2 cellular contexts compared by ENCODE assay signal in the genomic region with DNA sequence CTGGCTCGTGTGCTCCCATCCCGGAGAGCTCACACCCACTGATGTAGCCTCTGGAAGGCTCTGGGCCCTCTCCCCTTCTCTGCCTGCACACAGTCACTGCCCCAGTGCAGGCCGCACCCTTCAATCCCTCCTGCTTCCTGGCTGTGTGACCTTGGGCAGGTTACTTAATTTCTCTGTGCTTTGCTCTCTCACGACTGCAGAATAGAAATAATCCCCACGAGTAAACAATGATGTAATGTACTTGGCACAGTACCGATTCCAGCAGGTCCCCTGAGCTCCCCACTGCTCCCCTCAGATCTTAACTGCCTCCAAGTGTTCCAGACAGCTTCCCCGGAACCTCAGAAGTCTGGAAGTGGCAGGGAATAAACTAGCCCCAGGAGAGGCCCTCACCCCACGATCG.
TF ChIP-seq lines count a peak whose summit lies in the region.

No MANE protein-coding gene starts in this region.

TF ChIP-seq in GM23338, 12 proteins besides CTCF, POLR2A, EP300 and RAD21 (continues in another document):
- TF ChIP-seq, protein P1, sequence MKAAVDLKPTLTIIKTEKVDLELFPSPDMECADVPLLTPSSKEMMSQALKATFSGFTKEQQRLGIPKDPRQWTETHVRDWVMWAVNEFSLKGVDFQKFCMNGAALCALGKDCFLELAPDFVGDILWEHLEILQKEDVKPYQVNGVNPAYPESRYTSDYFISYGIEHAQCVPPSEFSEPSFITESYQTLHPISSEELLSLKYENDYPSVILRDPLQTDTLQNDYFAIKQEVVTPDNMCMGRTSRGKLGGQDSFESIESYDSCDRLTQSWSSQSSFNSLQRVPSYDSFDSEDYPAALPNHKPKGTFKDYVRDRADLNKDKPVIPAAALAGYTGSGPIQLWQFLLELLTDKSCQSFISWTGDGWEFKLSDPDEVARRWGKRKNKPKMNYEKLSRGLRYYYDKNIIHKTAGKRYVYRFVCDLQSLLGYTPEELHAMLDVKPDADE (IDR thresholded peaks at IDR 0.05): no peak
- TF ChIP-seq STAT1 (IDR thresholded peaks at IDR 0.05; ENCODE audit: unreplicated experiment): no peak
- no peak for TF ChIP-seq POLR2AphosphoS5 (IDR thresholded peaks at IDR 0.05; ENCODE audit: low read depth)
- TF ChIP-seq ZNF331 (CRISPR knock-in tag; IDR thresholded peaks at IDR 0.05; ENCODE audit: low read depth): no peak
- TF ChIP-seq EZH2 (IDR thresholded peaks at IDR 0.05; ENCODE audit: low read depth, unreplicated experiment): no peak
- TF ChIP-seq NANOG (IDR thresholded peaks at IDR 0.05; ENCODE audit: borderline replicate concordance): no peak
- TF ChIP-seq JUNB (IDR thresholded peaks at IDR 0.05; ENCODE audit: unreplicated experiment): no peak
- TF ChIP-seq ZNF114 (CRISPR knock-in tag; IDR thresholded peaks at IDR 0.05): no peak
- TF ChIP-seq, protein P2, sequence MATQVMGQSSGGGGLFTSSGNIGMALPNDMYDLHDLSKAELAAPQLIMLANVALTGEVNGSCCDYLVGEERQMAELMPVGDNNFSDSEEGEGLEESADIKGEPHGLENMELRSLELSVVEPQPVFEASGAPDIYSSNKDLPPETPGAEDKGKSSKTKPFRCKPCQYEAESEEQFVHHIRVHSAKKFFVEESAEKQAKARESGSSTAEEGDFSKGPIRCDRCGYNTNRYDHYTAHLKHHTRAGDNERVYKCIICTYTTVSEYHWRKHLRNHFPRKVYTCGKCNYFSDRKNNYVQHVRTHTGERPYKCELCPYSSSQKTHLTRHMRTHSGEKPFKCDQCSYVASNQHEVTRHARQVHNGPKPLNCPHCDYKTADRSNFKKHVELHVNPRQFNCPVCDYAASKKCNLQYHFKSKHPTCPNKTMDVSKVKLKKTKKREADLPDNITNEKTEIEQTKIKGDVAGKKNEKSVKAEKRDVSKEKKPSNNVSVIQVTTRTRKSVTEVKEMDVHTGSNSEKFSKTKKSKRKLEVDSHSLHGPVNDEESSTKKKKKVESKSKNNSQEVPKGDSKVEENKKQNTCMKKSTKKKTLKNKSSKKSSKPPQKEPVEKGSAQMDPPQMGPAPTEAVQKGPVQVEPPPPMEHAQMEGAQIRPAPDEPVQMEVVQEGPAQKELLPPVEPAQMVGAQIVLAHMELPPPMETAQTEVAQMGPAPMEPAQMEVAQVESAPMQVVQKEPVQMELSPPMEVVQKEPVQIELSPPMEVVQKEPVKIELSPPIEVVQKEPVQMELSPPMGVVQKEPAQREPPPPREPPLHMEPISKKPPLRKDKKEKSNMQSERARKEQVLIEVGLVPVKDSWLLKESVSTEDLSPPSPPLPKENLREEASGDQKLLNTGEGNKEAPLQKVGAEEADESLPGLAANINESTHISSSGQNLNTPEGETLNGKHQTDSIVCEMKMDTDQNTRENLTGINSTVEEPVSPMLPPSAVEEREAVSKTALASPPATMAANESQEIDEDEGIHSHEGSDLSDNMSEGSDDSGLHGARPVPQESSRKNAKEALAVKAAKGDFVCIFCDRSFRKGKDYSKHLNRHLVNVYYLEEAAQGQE (IDR thresholded peaks at IDR 0.05; ENCODE audit: unreplicated experiment): no peak
- TF ChIP-seq, protein P3, sequence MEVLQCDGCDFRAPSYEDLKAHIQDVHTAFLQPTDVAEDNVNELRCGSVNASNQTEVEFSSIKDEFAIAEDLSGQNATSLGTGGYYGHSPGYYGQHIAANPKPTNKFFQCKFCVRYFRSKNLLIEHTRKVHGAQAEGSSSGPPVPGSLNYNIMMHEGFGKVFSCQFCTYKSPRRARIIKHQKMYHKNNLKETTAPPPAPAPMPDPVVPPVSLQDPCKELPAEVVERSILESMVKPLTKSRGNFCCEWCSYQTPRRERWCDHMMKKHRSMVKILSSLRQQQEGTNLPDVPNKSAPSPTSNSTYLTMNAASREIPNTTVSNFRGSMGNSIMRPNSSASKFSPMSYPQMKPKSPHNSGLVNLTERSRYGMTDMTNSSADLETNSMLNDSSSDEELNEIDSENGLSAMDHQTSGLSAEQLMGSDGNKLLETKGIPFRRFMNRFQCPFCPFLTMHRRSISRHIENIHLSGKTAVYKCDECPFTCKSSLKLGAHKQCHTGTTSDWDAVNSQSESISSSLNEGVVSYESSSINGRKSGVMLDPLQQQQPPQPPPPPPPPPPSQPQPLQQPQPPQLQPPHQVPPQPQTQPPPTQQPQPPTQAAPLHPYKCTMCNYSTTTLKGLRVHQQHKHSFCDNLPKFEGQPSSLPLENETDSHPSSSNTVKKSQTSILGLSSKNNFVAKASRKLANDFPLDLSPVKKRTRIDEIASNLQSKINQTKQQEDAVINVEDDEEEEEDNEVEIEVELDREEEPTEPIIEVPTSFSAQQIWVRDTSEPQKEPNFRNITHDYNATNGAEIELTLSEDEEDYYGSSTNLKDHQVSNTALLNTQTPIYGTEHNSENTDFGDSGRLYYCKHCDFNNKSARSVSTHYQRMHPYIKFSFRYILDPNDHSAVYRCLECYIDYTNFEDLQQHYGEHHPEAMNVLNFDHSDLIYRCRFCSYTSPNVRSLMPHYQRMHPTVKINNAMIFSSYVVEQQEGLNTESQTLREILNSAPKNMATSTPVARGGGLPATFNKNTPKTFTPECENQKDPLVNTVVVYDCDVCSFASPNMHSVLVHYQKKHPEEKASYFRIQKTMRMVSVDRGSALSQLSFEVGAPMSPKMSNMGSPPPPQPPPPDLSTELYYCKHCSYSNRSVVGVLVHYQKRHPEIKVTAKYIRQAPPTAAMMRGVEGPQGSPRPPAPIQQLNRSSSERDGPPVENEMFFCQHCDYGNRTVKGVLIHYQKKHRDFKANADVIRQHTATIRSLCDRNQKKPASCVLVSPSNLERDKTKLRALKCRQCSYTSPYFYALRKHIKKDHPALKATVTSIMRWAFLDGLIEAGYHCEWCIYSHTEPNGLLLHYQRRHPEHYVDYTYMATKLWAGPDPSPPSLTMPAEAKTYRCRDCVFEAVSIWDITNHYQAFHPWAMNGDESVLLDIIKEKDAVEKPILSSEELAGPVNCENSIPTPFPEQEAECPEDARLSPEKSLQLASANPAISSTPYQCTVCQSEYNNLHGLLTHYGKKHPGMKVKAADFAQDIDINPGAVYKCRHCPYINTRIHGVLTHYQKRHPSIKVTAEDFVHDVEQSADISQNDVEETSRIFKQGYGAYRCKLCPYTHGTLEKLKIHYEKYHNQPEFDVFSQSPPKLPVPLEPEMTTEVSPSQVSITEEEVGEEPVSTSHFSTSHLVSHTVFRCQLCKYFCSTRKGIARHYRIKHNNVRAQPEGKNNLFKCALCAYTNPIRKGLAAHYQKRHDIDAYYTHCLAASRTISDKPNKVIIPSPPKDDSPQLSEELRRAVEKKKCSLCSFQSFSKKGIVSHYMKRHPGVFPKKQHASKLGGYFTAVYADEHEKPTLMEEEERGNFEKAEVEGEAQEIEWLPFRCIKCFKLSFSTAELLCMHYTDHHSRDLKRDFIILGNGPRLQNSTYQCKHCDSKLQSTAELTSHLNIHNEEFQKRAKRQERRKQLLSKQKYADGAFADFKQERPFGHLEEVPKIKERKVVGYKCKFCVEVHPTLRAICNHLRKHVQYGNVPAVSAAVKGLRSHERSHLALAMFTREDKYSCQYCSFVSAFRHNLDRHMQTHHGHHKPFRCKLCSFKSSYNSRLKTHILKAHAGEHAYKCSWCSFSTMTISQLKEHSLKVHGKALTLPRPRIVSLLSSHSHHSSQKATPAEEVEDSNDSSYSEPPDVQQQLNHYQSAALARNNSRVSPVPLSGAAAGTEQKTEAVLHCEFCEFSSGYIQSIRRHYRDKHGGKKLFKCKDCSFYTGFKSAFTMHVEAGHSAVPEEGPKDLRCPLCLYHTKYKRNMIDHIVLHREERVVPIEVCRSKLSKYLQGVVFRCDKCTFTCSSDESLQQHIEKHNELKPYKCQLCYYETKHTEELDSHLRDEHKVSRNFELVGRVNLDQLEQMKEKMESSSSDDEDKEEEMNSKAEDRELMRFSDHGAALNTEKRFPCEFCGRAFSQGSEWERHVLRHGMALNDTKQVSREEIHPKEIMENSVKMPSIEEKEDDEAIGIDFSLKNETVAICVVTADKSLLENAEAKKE (CRISPR knock-in tag; IDR thresholded peaks at IDR 0.05): no peak

TF ChIP-seq in K562, 482 proteins besides CTCF, POLR2A, EP300 and RAD21:
- TF ChIP-seq, protein P4, sequence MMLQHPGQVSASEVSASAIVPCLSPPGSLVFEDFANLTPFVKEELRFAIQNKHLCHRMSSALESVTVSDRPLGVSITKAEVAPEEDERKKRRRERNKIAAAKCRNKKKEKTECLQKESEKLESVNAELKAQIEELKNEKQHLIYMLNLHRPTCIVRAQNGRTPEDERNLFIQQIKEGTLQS (IDR thresholded peaks at IDR 0.05): 0 out of 2 replicates have a peak, but pooled peaks have one; percentile 9
- TF ChIP-seq, protein P4 (CRISPR knock-in tag; conservative IDR thresholded peaks at IDR 0.05): no peak
- no peak for TF ChIP-seq GATAD2B (IDR thresholded peaks at IDR 0.05; ENCODE audit: borderline replicate concordance)
- TF ChIP-seq KLF6 (CRISPR knock-in tag; IDR thresholded peaks at IDR 0.05; ENCODE audit: borderline replicate concordance): no peak
- peak; percentile 66 for TF ChIP-seq ZFP36 (IDR thresholded peaks at IDR 0.05; ENCODE audit: low read depth, low read length, partially characterized antibody)
- TF ChIP-seq, protein P5, sequence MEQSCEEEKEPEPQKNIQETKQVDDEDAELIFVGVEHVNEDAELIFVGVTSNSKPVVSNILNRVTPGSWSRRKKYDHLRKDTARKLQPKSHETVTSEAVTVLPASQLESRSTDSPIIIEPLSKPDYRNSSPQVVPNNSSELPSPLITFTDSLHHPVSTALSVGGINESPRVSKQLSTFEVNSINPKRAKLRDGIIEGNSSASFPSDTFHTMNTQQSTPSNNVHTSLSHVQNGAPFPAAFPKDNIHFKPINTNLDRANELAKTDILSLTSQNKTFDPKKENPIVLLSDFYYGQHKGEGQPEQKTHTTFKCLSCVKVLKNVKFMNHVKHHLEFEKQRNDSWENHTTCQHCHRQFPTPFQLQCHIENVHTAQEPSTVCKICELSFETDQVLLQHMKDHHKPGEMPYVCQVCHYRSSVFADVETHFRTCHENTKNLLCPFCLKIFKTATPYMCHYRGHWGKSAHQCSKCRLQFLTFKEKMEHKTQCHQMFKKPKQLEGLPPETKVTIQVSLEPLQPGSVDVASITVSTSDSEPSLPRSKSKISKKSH (CRISPR knock-in tag; IDR thresholded peaks at IDR 0.05): no peak
- peak; percentile 48; the same call in 1 of the 2 replicates for TF ChIP-seq ATF7 (IDR thresholded peaks at IDR 0.05)
- no peak for TF ChIP-seq SAP30 (IDR thresholded peaks at IDR 0.05; ENCODE audit: borderline replicate concordance, insufficient read depth, low read depth, low read length, poor library complexity, severe bottlenecking)
